In the genomic region with DNA sequence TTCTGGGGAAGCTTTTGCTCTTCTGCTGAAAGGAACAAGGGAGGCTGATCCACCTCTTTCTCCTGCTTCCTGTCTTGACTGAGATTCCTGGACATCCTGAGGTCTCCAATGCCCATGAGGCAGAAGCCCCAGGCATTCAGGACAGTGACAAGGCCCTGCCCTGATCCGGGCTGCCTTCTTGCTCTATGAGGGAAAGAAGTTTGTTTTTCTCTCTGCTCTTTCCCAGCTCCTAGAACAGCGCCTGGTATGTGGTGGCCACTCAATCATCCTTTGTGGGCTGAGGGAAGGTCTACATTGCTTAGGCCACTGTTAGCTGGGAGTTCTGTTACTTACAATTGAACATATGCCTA, we compare ENCODE assay signal across 35 cellular contexts. TPM values are rescaled to one million over a fixed set of nuclear protein-coding genes. Genes with fewer than 3 reads are reported as not detected.
"Had no signal": no experiment of that assay in that cellular context is flagged by ENCODE, and none has a peak within 500 bp of the region (broad histone marks: within the 10 kb centered on the region; RNA-seq: fewer than 3 reads in every experiment).

No MANE protein-coding gene starts in this region.

- H3K27me3 ChIP-seq: brain microvascular endothelial cell, cardiac muscle cell, colonic mucosa had no signal

- H3K36me3 Mint-ChIP-seq: activated naive CD8-positive, alpha-beta T cell; T-cell had no signal

- ATAC-seq: activated CD4-positive, alpha-beta T cell treated with anti-CD3 and anti-CD28 coated beads for 36 hours; activated CD8-positive, alpha-beta T cell treated with anti-CD3 and anti-CD28 coated beads, Interleukin-2, amount 10 ng/mL, durations not matched to agents 7 days and 5 days; activated T-cell treated with anti-CD3 and anti-CD28 coated beads, Interleukin-2, amount 50 U/mL, for 4 hours; activated T-helper 17 cell treated with anti-CD3 and anti-CD28 coated beads, Interleukin-2, amount 50 U/mL, for 72 hours; gastroesophageal sphincter; heart right ventricle; T-cell had no signal

- H3K36me3 ChIP-seq: brain microvascular endothelial cell, cardiac muscle cell, colonic mucosa, esophagus squamous epithelium, gastroesophageal sphincter, heart right ventricle had no signal

- H3K4me3 Mint-ChIP-seq: activated CD4-positive, alpha-beta memory T cell treated with anti-CD3 and anti-CD28 coated beads for 36 hours; activated CD4-positive, alpha-beta T cell treated with anti-CD3 and anti-CD28 coated beads for 36 hours; activated CD4-positive, alpha-beta T cell treated with anti-CD3 and anti-CD28 coated beads, Interleukin-2, amount 10 ng/mL, durations not matched to agents 24 days and 14 days; activated CD8-positive, alpha-beta T cell treated with anti-CD3 and anti-CD28 coated beads, Interleukin-2, amount 10 ng/mL, durations not matched to agents 7 days and 5 days; activated naive CD8-positive, alpha-beta T cell; activated T-cell treated with anti-CD3 and anti-CD28 coated beads, Interleukin-2, amount 50 U/mL, for 4 hours; activated T-helper 17 cell treated with anti-CD3 and anti-CD28 coated beads, Interleukin-2, amount 50 U/mL, for 72 hours; T-cell; T-helper 1 cell treated with Interleukin-12 subunit alpha and Interleukin-12 subunit beta and Interleukin-4 antibody, amounts not matched to agents 30 μg/mL and 1 μg/mL, for 36 hours; T-helper 2 cell treated with Interferon-gamma antibody and Interleukin-4, amounts not matched to agents 5 μg/mL and 100 μg/mL, for 36 hours had no signal

- FAIRE-seq: astrocyte, endometrium, endothelial cell of umbilical vein had no signal

- H3K4me3 ChIP-seq: cardiac muscle cell, colonic mucosa, esophagus squamous epithelium, gastroesophageal sphincter, heart right ventricle had no signal

- H3K4me1 Mint-ChIP-seq: activated CD4-positive, alpha-beta T cell treated with anti-CD3 and anti-CD28 coated beads for 36 hours; activated CD4-positive, alpha-beta T cell treated with anti-CD3 and anti-CD28 coated beads, Interleukin-2, amount 10 ng/mL, durations not matched to agents 24 days and 14 days; activated T-helper 17 cell treated with anti-CD3 and anti-CD28 coated beads, Interleukin-2, amount 50 U/mL, for 72 hours had no signal

- H3K27ac Mint-ChIP-seq: activated CD4-positive, alpha-beta memory T cell treated with anti-CD3 and anti-CD28 coated beads for 36 hours; activated CD4-positive, alpha-beta T cell treated with anti-CD3 and anti-CD28 coated beads for 36 hours; activated CD4-positive, alpha-beta T cell treated with anti-CD3 and anti-CD28 coated beads, Interleukin-2, amount 10 ng/mL, durations not matched to agents 24 days and 14 days; activated CD8-positive, alpha-beta T cell treated with anti-CD3 and anti-CD28 coated beads, Interleukin-2, amount 10 ng/mL, durations not matched to agents 7 days and 5 days; activated naive CD8-positive, alpha-beta T cell; activated T-helper 17 cell treated with anti-CD3 and anti-CD28 coated beads, Interleukin-2, amount 50 U/mL, for 72 hours; T-cell; T-helper 2 cell treated with Interferon-gamma antibody and Interleukin-4, amounts not matched to agents 5 μg/mL and 100 μg/mL, for 36 hours had no signal

- H3K4me1 ChIP-seq: colonic mucosa, esophagus squamous epithelium, gastroesophageal sphincter, heart right ventricle had no signal

- H3K9me3 Mint-ChIP-seq: activated CD4-positive, alpha-beta T cell treated with anti-CD3 and anti-CD28 coated beads, Interleukin-2, amount 10 ng/mL, durations not matched to agents 24 days and 14 days; activated T-helper 17 cell treated with anti-CD3 and anti-CD28 coated beads, Interleukin-2, amount 50 U/mL, for 72 hours; T-helper 1 cell treated with Interleukin-12 subunit alpha and Interleukin-12 subunit beta and Interleukin-4 antibody, amounts not matched to agents 30 μg/mL and 1 μg/mL, for 36 hours had no signal

- H3K9me3 ChIP-seq: colonic mucosa had no signal

- H3K27ac ChIP-seq: brain microvascular endothelial cell, cardiac muscle cell, colonic mucosa, epithelial cell of prostate, esophagus squamous epithelium, gastroesophageal sphincter, heart right ventricle had no signal

- DNase-seq: activated CD4-positive, alpha-beta memory T cell treated with anti-CD3 and anti-CD28 coated beads for 36 hours; activated CD4-positive, alpha-beta T cell treated with anti-CD3 and anti-CD28 coated beads for 36 hours; activated CD4-positive, alpha-beta T cell treated with anti-CD3 and anti-CD28 coated beads, Interleukin-2, amount 10 ng/mL, durations not matched to agents 24 days and 14 days; activated CD4-positive, CD25-positive, alpha-beta regulatory T cell; activated CD4-positive, CD25-positive, alpha-beta regulatory T cell treated with anti-CD3 and anti-CD28 coated beads, Interleukin-2, amount 50 U/mL, for 72 hours; activated CD8-positive, alpha-beta T cell treated with anti-CD3 and anti-CD28 coated beads, Interleukin-2, amount 10 ng/mL, durations not matched to agents 7 days and 5 days; activated effector memory CD4-positive, alpha-beta T cell treated with Interleukin-2 at 50 U/mL for 16 hours; activated gamma-delta T cell treated with Interleukin-2 at 50 U/mL for 16 hours; activated naive CD4-positive, alpha-beta T cell treated with anti-CD3 and anti-CD28 coated beads, Interleukin-2, amount 50 U/mL, for 16 hours; activated naive CD4-positive, alpha-beta T cell treated with Interleukin-2 at 50 U/mL for 16 hours; activated T-cell treated with anti-CD3 and anti-CD28 coated beads, Interleukin-2, amount 50 U/mL, for 4 hours; amniotic stem cell; anterior cingulate cortex; brain microvascular endothelial cell; central memory CD4-positive, alpha-beta T cell; cerebellar nuclear complex; colonic mucosa; effector CD8-positive, alpha-beta T cell; esophagus squamous epithelium; foreskin melanocyte; heart right ventricle; T-cell; T1000 had no signal

RNA-seq across cellular contexts. Expression of a gene that starts 52.1 kb away (rescaled TPM):
- total RNA-seq: activated CD4-positive, alpha-beta T cell treated with anti-CD3 and anti-CD28 coated beads for 36 hours; activated CD4-positive, alpha-beta T cell treated with anti-CD3 and anti-CD28 coated beads, Interleukin-2, amount 10 ng/mL, durations not matched to agents 24 days and 14 days; activated CD8-positive, alpha-beta memory T cell treated with anti-CD3 and anti-CD28 coated beads for 36 hours; activated CD8-positive, alpha-beta T cell treated with anti-CD3 and anti-CD28 coated beads, Interleukin-2, amount 10 ng/mL, durations not matched to agents 7 days and 5 days; activated T-cell treated with anti-CD3 and anti-CD28 coated beads, Interleukin-2, amount 50 U/mL, for 4 hours; activated T-helper 17 cell treated with anti-CD3 and anti-CD28 coated beads, Interleukin-2, amount 50 U/mL, for 72 hours; dermis microvascular lymphatic vessel endothelial cell; endothelial cell of umbilical vein had no signal
